8 cellular contexts compared by ENCODE assay signal in genomic region chr20:2524435-2525272, GRCh38. TPM values are rescaled to one million over a fixed set of nuclear protein-coding genes. Genes with fewer than 3 reads are reported as not detected.
DNase-seq lines count a peak whose midpoint lies in the region; ATAC-seq, FAIRE-seq and TF ChIP-seq lines count a peak whose summit lies in the region.

No MANE protein-coding gene starts in this region.

- H3K4me3 ChIP-seq in A549 = peak overlapping the region; percentile 81
- H3K4me3 ChIP-seq in duodenal mucosa (ENCODE audit: low read depth in 1 of 2, low read length in 2 of 2) = peak overlapping the region; percentile 84 to 93
- peak overlapping the region; percentile 84 for H3K4me3 ChIP-seq in lower lobe of right lung

- POLR2A ChIA-PET in A549 (lab: Yijun Ruan, JAX) = interaction anchor here (0.7 to 4.1 kb wide), 6 partner anchors 16 to 156 kb away, joined by 3 to 28 read pairs (median 4); partner anchors contain the start of genes NOP56, SNRPB and ZNF343
- POLR2A ChIA-PET in activated CD4-positive, alpha-beta memory T cell treated with anti-CD3 and anti-CD28 coated beads, Interleukin-2, amount 10 ng/mL, durations not matched to agents 7 days and 5 days (lab: Charles Lee) = interaction anchor here (0.7 to 3.3 kb wide), 12 partner anchors 8 to 139 kb away, joined by 3 to 24 read pairs (median 4); partner anchors contain the start of genes IDH3B, NOP56, SNRPB and ZNF343

- CTCF ChIA-PET in A549 (lab: Yijun Ruan, JAX) = interaction anchor here (0.6 to 10.7 kb wide), 45 partner anchors 8 to 614 kb away, joined by 3 to 165 read pairs (median 4); partner anchors contain the start of genes NOP56, SNRPB, TMC2 and ZNF343
- CTCF ChIA-PET in activated CD4-positive, alpha-beta memory T cell treated with anti-CD3 and anti-CD28 coated beads, Interleukin-2, amount 10 ng/mL, durations not matched to agents 7 days and 5 days (lab: Charles Lee) = interaction anchor here (0.7 to 6.6 kb wide), 15 partner anchors 10 to 316 kb away, joined by 3 to 146 read pairs (median 3); partner anchors contain the start of genes NOP56, SNRPB and ZNF343

- H3K27ac Mint-ChIP-seq in activated CD4-positive, alpha-beta memory T cell treated with anti-CD3 and anti-CD28 coated beads, Interleukin-2, amount 10 ng/mL, durations not matched to agents 7 days and 5 days = peak overlapping the region; percentile 71

- peak overlapping the region; percentile 96 for H3K4me2 ChIP-seq in A549

- H3K36me3 ChIP-seq in duodenal mucosa (ENCODE audit: control insufficient read depth in 1 of 2, insufficient read depth in 2 of 2, low read length in 2 of 2) = no peaks in the 10 kb centered on the region
- no peaks in the 10 kb centered on the region for H3K36me3 ChIP-seq in lower lobe of right lung

- H3K9ac ChIP-seq in duodenal mucosa (ENCODE audit: low read depth in 1 of 2, low read length in 2 of 2) = peak overlapping the region; percentile 51 to 93

- TF ChIP-seq CTCF in A549 (IDR thresholded peaks at IDR 0.05) (peak; percentile 96), lower lobe of right lung (IDR thresholded peaks at IDR 0.05) (peak; percentile 98)

- H3K27ac ChIP-seq in A549 (peak overlapping the region; percentile 91 to 96), duodenal mucosa (ENCODE audit: low read depth, low read length) (peak overlapping the region; percentile 77), lower lobe of right lung (peak overlapping the region; percentile 92)

- H3K4me1 ChIP-seq in A549 (peaks cover 8% of the 10 kb centered on the region; the same call in 1 of the 3 replicates), duodenal mucosa (ENCODE audit: control insufficient read depth in 1 of 2, insufficient read depth in 2 of 2, low read length in 2 of 2) (peaks cover 4 to 11% of the 10 kb centered on the region in 2 donors), lower lobe of right lung (peaks cover 18% of the 10 kb centered on the region)

- no peaks in the 10 kb centered on the region for H3K36me3 Mint-ChIP-seq in activated CD4-positive, alpha-beta memory T cell treated with anti-CD3 and anti-CD28 coated beads, Interleukin-2, amount 10 ng/mL, durations not matched to agents 7 days and 5 days (ENCODE audit: low read depth)

- peak; percentile 51 to 68 for TF ChIP-seq RAD21 in A549 (conservative IDR thresholded peaks at IDR 0.05 in 1 of 2, IDR thresholded peaks at IDR 0.05 in 1 of 2)

- WGBS in A549 (ENCODE audit: missing lambda C conversion rate) = 1% methylated on average over 47 of the region's 68 CpGs

- no peak for FAIRE-seq in A549 (lab: Jason Lieb, UNC)

- no peak; the same call in 1 of the 2 replicates for TF ChIP-seq POLR2A in A549 (IDR thresholded peaks at IDR 0.05; ENCODE audit: low read length)

- H3K9me3 Mint-ChIP-seq in activated CD4-positive, alpha-beta memory T cell treated with anti-CD3 and anti-CD28 coated beads, Interleukin-2, amount 10 ng/mL, durations not matched to agents 7 days and 5 days = no peaks in the 10 kb centered on the region

- H3K4me3 Mint-ChIP-seq in activated CD4-positive, alpha-beta memory T cell treated with anti-CD3 and anti-CD28 coated beads, Interleukin-2, amount 10 ng/mL, durations not matched to agents 7 days and 5 days = peak overlapping the region; percentile 88

- no peaks in the 10 kb centered on the region for H3K9me3 ChIP-seq in A549
- no peaks in the 10 kb centered on the region for H3K9me3 ChIP-seq in duodenal mucosa (ENCODE audit: control insufficient read depth in 1 of 2, low read length in 2 of 2)
- no peaks in the 10 kb centered on the region for H3K9me3 ChIP-seq in lower lobe of right lung

- DNase-seq in A549 (ENCODE audit: low read depth in 1 of 2, low spot score in 1 of 2) (peak; percentile 80 to 87), NCI-H748 (lab: John Stamatoyannopoulos, UW; ENCODE audit: unreplicated experiment) (peak; percentile 91), lower lobe of right lung (peak; percentile 93)
- peak; percentile 91 for DNase-seq in activated CD4-positive, alpha-beta memory T cell treated with anti-CD3 and anti-CD28 coated beads, Interleukin-2, amount 10 ng/mL, durations not matched to agents 7 days and 5 days
- peak; percentile 70 to 95 (median 85) for DNase-seq in stimulated activated CD4-positive, alpha-beta T cell treated with anti-CD3 and anti-CD28 coated beads, TNF-alpha, amount 100 ng/mL, for 1 hour (ENCODE audit: low read depth in 3 of 3, low spot score in 1 of 3)

- peaks cover 34% of the 10 kb centered on the region for H3K4me1 Mint-ChIP-seq in activated CD4-positive, alpha-beta memory T cell treated with anti-CD3 and anti-CD28 coated beads, Interleukin-2, amount 10 ng/mL, durations not matched to agents 7 days and 5 days

- H3K27me3 ChIP-seq in duodenal mucosa (ENCODE audit: control insufficient read depth in 1 of 2, insufficient read depth in 2 of 2, low read length in 2 of 2) (no peaks in the 10 kb centered on the region), lower lobe of right lung (ENCODE audit: low read depth) (no peaks in the 10 kb centered on the region)

- ATAC-seq in A549 (peak; percentile 80 to 86), GM18511 (IDR thresholded peaks at IDR 0.05; ENCODE audit: unreplicated experiment) (peak; percentile 78), HG03342 (IDR thresholded peaks at IDR 0.05; ENCODE audit: unreplicated experiment) (peak; percentile 55), lower lobe of right lung (peak; percentile 89 to 93)

- TF ChIP-seq EP300 in A549 (IDR thresholded peaks at IDR 0.05) = no peak

- intact Hi-C loops in lower lobe of right lung (cut with DNase I) = no loop called here

- peaks cover 3% of the 10 kb centered on the region for H3K27me3 Mint-ChIP-seq in activated CD4-positive, alpha-beta memory T cell treated with anti-CD3 and anti-CD28 coated beads, Interleukin-2, amount 10 ng/mL, durations not matched to agents 7 days and 5 days

TF ChIP-seq in A549, 52 proteins besides CTCF, POLR2A, EP300 and RAD21 (continues in another document):
- TF ChIP-seq PHF8 (IDR thresholded peaks at IDR 0.05; ENCODE audit: borderline replicate concordance, low read depth) = peak; percentile 90
- TF ChIP-seq JUN (IDR thresholded peaks at IDR 0.05) = peak in 1 of 2 experiments; percentile 70; a peak in 2 of 5 replicates
- peak; percentile 59; the same call in 1 of the 2 replicates for TF ChIP-seq REST (IDR thresholded peaks at IDR 0.05)

RNA-seq across cellular contexts. Expression of gene TMC2, which starts 11.7 kb away (rescaled TPM):
- polyA plus RNA-seq in A549 (2011; rRNA removed) (not detected in 2 replicates), A549 (2017; fragmentation: RNase III; extraction: RNeasy Plus Mini Kit Qiagen cat#74134 plus additional on column Dnase treatment) (not detected in 3 replicates)
- not detected in 2 replicates for polyA plus RNA-seq in A549 (2012; cell fraction: cytosol; rRNA removed)
- polyA plus RNA-seq in A549 (2012; cell fraction: nucleus; rRNA removed) = 0.02 TPM in 1 of 2 replicates, not detected in the other
- 0.15 TPM in 1 of 2 replicates, not detected in the other for polyA minus RNA-seq in A549 (2011; rRNA and poly(A)+ RNA removed)
- total RNA-seq in activated CD4-positive, alpha-beta memory T cell treated with anti-CD3 and anti-CD28 coated beads, Interleukin-2, amount 10 ng/mL, durations not matched to agents 7 days and 5 days = not detected
- total RNA-seq in lower lobe of right lung = 0.92 TPM

RNA-seq across cellular contexts. Expression of gene ZNF343, which starts 15.9 kb away (rescaled TPM):
- polyA plus RNA-seq in A549 (2011; rRNA removed) (19.0 and 20.5 TPM in 2 replicates), A549 (2017; fragmentation: RNase III; extraction: RNeasy Plus Mini Kit Qiagen cat#74134 plus additional on column Dnase treatment) (14.0 to 15.8 TPM (median 14.0 TPM) in 3 replicates)
- polyA plus RNA-seq in A549 (2012; cell fraction: cytosol; rRNA removed) = 7.3 and 8.2 TPM in 2 replicates
- polyA plus RNA-seq in A549 (2012; cell fraction: nucleus; rRNA removed) = 7.6 and 11.5 TPM in 2 replicates
- 17.3 and 21.1 TPM in 2 replicates for polyA minus RNA-seq in A549 (2011; rRNA and poly(A)+ RNA removed)
- 1 to 10 TPM; 6.2 to 8.8 TPM for total RNA-seq in activated CD4-positive, alpha-beta memory T cell treated with anti-CD3 and anti-CD28 coated beads, Interleukin-2, amount 10 ng/mL, durations not matched to agents 7 days and 5 days
- 8.8 TPM for total RNA-seq in lower lobe of right lung

RNA-seq across cellular contexts. Expression of gene SNRPB, which starts 54.1 kb away (rescaled TPM):
- polyA plus RNA-seq in A549 (2011; rRNA removed) (486 and 557 TPM in 2 replicates), A549 (2017; fragmentation: RNase III; extraction: RNeasy Plus Mini Kit Qiagen cat#74134 plus additional on column Dnase treatment) (628 to 689 TPM (median 676 TPM) in 3 replicates)
- 1,126 and 1,347 TPM in 2 replicates for polyA plus RNA-seq in A549 (2012; cell fraction: cytosol; rRNA removed)
- polyA plus RNA-seq in A549 (2012; cell fraction: nucleus; rRNA removed) = 904 and 1,034 TPM in 2 replicates
- polyA minus RNA-seq in A549 (2011; rRNA and poly(A)+ RNA removed) = 228 and 233 TPM in 2 replicates
- total RNA-seq in activated CD4-positive, alpha-beta memory T cell treated with anti-CD3 and anti-CD28 coated beads, Interleukin-2, amount 10 ng/mL, durations not matched to agents 7 days and 5 days = 100 to 1,000 TPM; 310 TPM
- total RNA-seq in lower lobe of right lung = 78.8 TPM

Comparison
In these comparisons a context has a peak if more than half of its experiments do, and no peak if none do; other contexts are left out.
1. Peak in every context shown above with its lines: DNase-seq, ATAC-seq, H3K4me3 ChIP-seq and H3K27ac ChIP-seq.